24 cellular contexts compared by ENCODE assay signal in the genomic region with DNA sequence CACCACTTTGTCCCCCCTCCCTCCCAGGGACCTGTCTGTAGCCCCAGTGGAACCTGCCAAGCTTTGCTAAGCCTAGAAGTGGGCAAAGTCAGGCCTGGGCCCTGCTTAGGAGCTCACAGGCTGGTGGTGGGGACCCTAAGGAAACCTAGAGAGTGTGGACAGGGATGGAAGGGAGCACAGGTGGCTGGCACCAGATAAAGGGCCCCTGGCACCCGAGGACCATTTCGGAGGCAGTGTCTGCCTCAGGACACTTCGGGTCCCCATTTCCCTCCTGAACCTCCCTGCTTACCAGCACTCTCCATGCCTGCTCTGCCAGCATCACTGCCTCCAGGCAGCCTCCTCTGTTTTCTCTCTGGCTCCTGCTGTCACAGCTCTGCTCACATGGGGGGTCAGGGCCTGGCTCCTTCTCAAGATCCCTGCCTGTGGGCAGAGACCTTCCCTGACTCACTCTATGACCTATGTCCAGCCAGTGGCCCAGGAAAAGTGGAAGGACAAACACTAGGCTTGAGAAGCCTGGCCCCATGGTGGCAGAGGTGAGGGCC. TPM values are rescaled to one million over a fixed set of nuclear protein-coding genes. Genes with fewer than 3 reads are reported as not detected.
DNase-seq lines count a peak whose midpoint lies in the region; ATAC-seq and TF ChIP-seq lines count a peak whose summit lies in the region.
"Had no signal": no experiment of that assay in that cellular context is flagged by ENCODE, and none has a peak within 500 bp of the region (broad histone marks: within the 10 kb centered on the region; RNA-seq: fewer than 3 reads in every experiment).

No MANE protein-coding gene starts in this region.

- intact Hi-C loops in left ventricle myocardium inferior (cut with micrococcal nuclease), result loop anchor here (2.0 kb wide), 1 partner anchor 36 kb away; no protein-coding TSS in a partner anchor
- intact Hi-C loops in cardiac septum (cut with DNase I), result no loop called here
- intact Hi-C loops in A673 (cut with micrococcal nuclease; ENCODE audit: unreplicated experiment), result no loop called here

- POLR2A ChIA-PET in A673 (lab: Charles Lee; ENCODE audit: low non-redundant PET), result no interaction called here

- H3K27ac Mint-ChIP-seq in type B pancreatic cell, result peak overlapping the region; percentile 80
- H3K27ac Mint-ChIP-seq: activated B cell treated with CpG ODN at 0.5 μM for 24 hours; activated naive CD8-positive, alpha-beta T cell; activated T-helper 1 cell treated with anti-CD3 and anti-CD28 coated beads, Interleukin-12 subunit alpha, Interleukin-12 subunit beta, Interleukin-2, Interleukin-4 antibody, amounts not matched to agents 30 ng/mL and 10 ng/mL and 1 ng/mL, durations not matched to agents 14 hours and 24 hours and 36 hours; stimulated activated memory B cell treated with anti-CD40 and anti-IgM and Interleukin-4, amounts not matched to agents 10 μg/mL and 1 μg/mL and 100 μg/mL, for 72 hours had no signal

- H3K27me3 ChIP-seq in left ventricle myocardium inferior (ENCODE audit: low read depth) (no peaks in the 10 kb centered on the region), duodenal mucosa (ENCODE audit: control insufficient read depth in 1 of 2, insufficient read depth in 2 of 2, low read length in 2 of 2) (no peaks in the 10 kb centered on the region), muscle layer of duodenum (ENCODE audit: low read depth, low read length) (no peaks in the 10 kb centered on the region), A673 (replicated peaks; ENCODE audit: insufficient read depth, low read depth, low read length, poor library complexity) (no peaks in the 10 kb centered on the region)
- H3K27me3 ChIP-seq: ascending aorta; BLaER1 treated with 17β-estradiol and CSF1 and Interleukin-3, amounts not matched to agents 10 nM and 100 nM; dorsolateral prefrontal cortex had no signal

- no peaks in the 10 kb centered on the region for H3K9me3 ChIP-seq in left ventricle myocardium inferior (replicated peaks)
- H3K9me3 ChIP-seq in duodenal mucosa (ENCODE audit: control insufficient read depth in 1 of 2, low read length in 2 of 2), result no peaks in the 10 kb centered on the region
- H3K9me3 ChIP-seq in muscle layer of duodenum (ENCODE audit: control insufficient read depth in 1 of 2, low read length in 2 of 2), result no peaks in the 10 kb centered on the region
- no peaks in the 10 kb centered on the region for H3K9me3 ChIP-seq in A673 (ENCODE audit: low read depth, low read length, poor library complexity, severe bottlenecking)
- H3K9me3 ChIP-seq: ascending aorta; BLaER1 treated with 17β-estradiol and CSF1 and Interleukin-3, amounts not matched to agents 10 nM and 100 nM had no signal

- no peak for TF ChIP-seq CTCF in left ventricle myocardium inferior (IDR thresholded peaks at IDR 0.05; ENCODE audit: borderline replicate concordance)
- no peak for TF ChIP-seq CTCF in type B pancreatic cell (conservative IDR thresholded peaks at IDR 0.05)
- TF ChIP-seq CTCF in A673 (conservative IDR thresholded peaks at IDR 0.05; ENCODE audit: low read depth, low read length), result no peak

- H3K27ac ChIP-seq in left ventricle myocardium inferior (replicated peaks) (no peak overlapping the region), duodenal mucosa (ENCODE audit: low read depth, low read length) (peak overlapping the region; percentile 50), muscle layer of duodenum (ENCODE audit: low read length) (peak overlapping the region; percentile 84), A673 (ENCODE audit: low read depth, low read length, poor library complexity, severe bottlenecking) (no peak overlapping the region)
- H3K27ac ChIP-seq: ascending aorta; BLaER1 treated with 17β-estradiol and CSF1 and Interleukin-3, amounts not matched to agents 10 nM and 100 nM; dorsolateral prefrontal cortex; SK-N-MC had no signal

- no peaks in the 10 kb centered on the region for H3K9me3 Mint-ChIP-seq in type B pancreatic cell
- H3K9me3 Mint-ChIP-seq: activated B cell treated with CpG ODN at 0.5 μM for 24 hours; activated T-helper 1 cell treated with anti-CD3 and anti-CD28 coated beads, Interleukin-12 subunit alpha, Interleukin-12 subunit beta, Interleukin-2, Interleukin-4 antibody, amounts not matched to agents 30 ng/mL and 10 ng/mL and 1 ng/mL, durations not matched to agents 14 hours and 24 hours and 36 hours; stimulated activated memory B cell treated with anti-CD40 and anti-IgM and Interleukin-4, amounts not matched to agents 10 μg/mL and 1 μg/mL and 100 μg/mL, for 72 hours had no signal

- CTCF ChIA-PET in A673 (lab: Charles Lee), result no interaction called here

- BruUV-seq in A673 (replicated peaks; lab: Mats Ljungman, UMichigan), result no TSS peak

- no peak for ATAC-seq in HG03039 (IDR thresholded peaks at IDR 0.05; ENCODE audit: unreplicated experiment)
- ATAC-seq: stimulated activated memory B cell treated with anti-CD40 and anti-IgM and Interleukin-4, amounts not matched to agents 10 μg/mL and 1 μg/mL and 100 μg/mL, for 72 hours had no signal

- H3K36me3 Mint-ChIP-seq in type B pancreatic cell, result no peaks in the 10 kb centered on the region
- H3K36me3 Mint-ChIP-seq: activated naive CD8-positive, alpha-beta T cell; stimulated activated memory B cell treated with anti-CD40 and anti-IgM and Interleukin-4, amounts not matched to agents 10 μg/mL and 1 μg/mL and 100 μg/mL, for 72 hours had no signal

- H3K4me3 ChIP-seq in left ventricle myocardium inferior (no peak overlapping the region), duodenal mucosa (ENCODE audit: low read depth in 1 of 2, low read length in 2 of 2) (no peak overlapping the region), muscle layer of duodenum (ENCODE audit: low read depth in 1 of 2, low read length in 2 of 2) (no peak overlapping the region), A673 (ENCODE audit: low read depth, low read length, poor library complexity, severe bottlenecking) (no peak overlapping the region)
- H3K4me3 ChIP-seq: ascending aorta; BLaER1 treated with 17β-estradiol and CSF1 and Interleukin-3, amounts not matched to agents 10 nM and 100 nM; dorsolateral prefrontal cortex; SK-N-MC had no signal

- H3K4me1 ChIP-seq in left ventricle myocardium inferior, result peaks cover 6% of the 10 kb centered on the region
- peaks cover 66 to 77% of the 10 kb centered on the region in 2 donors for H3K4me1 ChIP-seq in duodenal mucosa (ENCODE audit: control insufficient read depth in 1 of 2, insufficient read depth in 2 of 2, low read length in 2 of 2)
- H3K4me1 ChIP-seq in muscle layer of duodenum (ENCODE audit: control insufficient read depth in 1 of 2, insufficient read depth in 2 of 2, low read length in 2 of 2), result peaks cover 0 to 16% of the 10 kb centered on the region in 2 donors
- H3K4me1 ChIP-seq in A673 (ENCODE audit: insufficient read depth, low read length, poor library complexity, severe bottlenecking), result no peaks in the 10 kb centered on the region
- H3K4me1 ChIP-seq: ascending aorta had no signal

- peak overlapping the region; percentile 35 to 50 for H3K9ac ChIP-seq in duodenal mucosa (ENCODE audit: low read depth in 1 of 2, low read length in 2 of 2)
- H3K9ac ChIP-seq: BLaER1 treated with 17β-estradiol and CSF1 and Interleukin-3, amounts not matched to agents 10 nM and 100 nM had no signal

- DNase-seq in left ventricle myocardium inferior (peak; percentile 3), cardiac septum (ENCODE audit: low spot score) (no peak), type B pancreatic cell (ENCODE audit: extremely low spot score, unreplicated experiment) (no peak), NCI-H82 treated with DMSO at 0.1 percent for 48 hours (lab: John Stamatoyannopoulos, UW; ENCODE audit: unreplicated experiment) (no peak), A673 (ENCODE audit: low spot score) (no peak)
- DNase-seq: activated B cell treated with CpG ODN at 0.5 μM for 24 hours; central memory CD4-positive, alpha-beta T cell; HCEC 1CT; NCI-H1092; NCI-H187 treated with DMSO at 0.1 percent for 48 hours had no signal

- H3K4me1 Mint-ChIP-seq in type B pancreatic cell (ENCODE audit: unreplicated experiment), result peaks cover 5% of the 10 kb centered on the region
- H3K4me1 Mint-ChIP-seq: activated B cell treated with CpG ODN at 0.5 μM for 24 hours had no signal

- no peaks in the 10 kb centered on the region for H3K27me3 Mint-ChIP-seq in type B pancreatic cell
- H3K27me3 Mint-ChIP-seq: activated B cell treated with CpG ODN at 0.5 μM for 24 hours; activated naive CD8-positive, alpha-beta T cell; stimulated activated memory B cell treated with anti-CD40 and anti-IgM and Interleukin-4, amounts not matched to agents 10 μg/mL and 1 μg/mL and 100 μg/mL, for 72 hours had no signal

- H3K4me3 Mint-ChIP-seq in type B pancreatic cell, result peak overlapping the region; percentile 52
- H3K4me3 Mint-ChIP-seq: activated B cell treated with CpG ODN at 0.5 μM for 24 hours; activated naive CD8-positive, alpha-beta T cell; activated T-helper 1 cell treated with anti-CD3 and anti-CD28 coated beads, Interleukin-12 subunit alpha, Interleukin-12 subunit beta, Interleukin-2, Interleukin-4 antibody, amounts not matched to agents 30 ng/mL and 10 ng/mL and 1 ng/mL, durations not matched to agents 14 hours and 24 hours and 36 hours; stimulated activated memory B cell treated with anti-CD40 and anti-IgM and Interleukin-4, amounts not matched to agents 10 μg/mL and 1 μg/mL and 100 μg/mL, for 72 hours had no signal

- H3K36me3 ChIP-seq in left ventricle myocardium inferior (no peaks in the 10 kb centered on the region), duodenal mucosa (ENCODE audit: control insufficient read depth in 1 of 2, insufficient read depth in 2 of 2, low read length in 2 of 2) (peaks cover 4 to 39% of the 10 kb centered on the region in 2 donors), muscle layer of duodenum (ENCODE audit: control insufficient read depth in 1 of 2, insufficient read depth in 2 of 2, low read length in 2 of 2) (no peaks in the 10 kb centered on the region), A673 (ENCODE audit: insufficient read depth, low read length, poor library complexity, severe bottlenecking) (no peaks in the 10 kb centered on the region)
- H3K36me3 ChIP-seq: ascending aorta had no signal

RNA-seq across cellular contexts. Expression of gene OMP, which starts 13.6 kb away (rescaled TPM):
- total RNA-seq in left ventricle myocardium inferior (not detected), cardiac septum (not detected), type B pancreatic cell (ENCODE audit: low replicate concordance) (0.86 and 0.94 TPM in 2 replicates), A673 (2021) (not detected in 2 replicates)
- total RNA-seq: activated B cell treated with CpG ODN at 0.5 μM for 24 hours; activated T-helper 1 cell treated with anti-CD3 and anti-CD28 coated beads, Interleukin-12 subunit alpha, Interleukin-12 subunit beta, Interleukin-2, Interleukin-4 antibody, amounts not matched to agents 30 ng/mL and 10 ng/mL and 1 ng/mL, durations not matched to agents 14 hours and 24 hours and 36 hours; ascending aorta; RPMI7951; T-helper 2 cell treated with Interferon-gamma antibody and Interleukin-4, amounts not matched to agents 100 ng/mL and 5 ng/mL, for 36 hours; temporal lobe had no signal

RNA-seq across cellular contexts. Expression of gene CAPN5, which starts 22.3 kb away (rescaled TPM):
- total RNA-seq in left ventricle myocardium inferior (2.3 TPM), cardiac septum (4.0 TPM), type B pancreatic cell (ENCODE audit: low replicate concordance) (17.9 and 18.8 TPM in 2 replicates), A673 (2021) (4.3 and 7.0 TPM in 2 replicates)

RNA-seq across cellular contexts. Expression of gene MYO7A, which starts 39.0 kb away (rescaled TPM):
- total RNA-seq in left ventricle myocardium inferior (3.2 TPM), cardiac septum (3.0 TPM), type B pancreatic cell (ENCODE audit: low replicate concordance) (2.8 and 5.3 TPM in 2 replicates), A673 (2021) (not detected in 2 replicates)

RNA-seq across cellular contexts. Expression of gene B3GNT6, which starts 54.9 kb away (rescaled TPM):
- not detected for total RNA-seq in left ventricle myocardium inferior
- total RNA-seq in cardiac septum, result not detected
- 0.29 and 0.39 TPM in 2 replicates for total RNA-seq in type B pancreatic cell (ENCODE audit: low replicate concordance)
- total RNA-seq in A673 (2021), result not detected in 2 replicates
- total RNA-seq: activated B cell treated with CpG ODN at 0.5 μM for 24 hours; activated T-helper 1 cell treated with anti-CD3 and anti-CD28 coated beads, Interleukin-12 subunit alpha, Interleukin-12 subunit beta, Interleukin-2, Interleukin-4 antibody, amounts not matched to agents 30 ng/mL and 10 ng/mL and 1 ng/mL, durations not matched to agents 14 hours and 24 hours and 36 hours; ascending aorta; RPMI7951; skeletal muscle tissue; T-helper 2 cell treated with Interferon-gamma antibody and Interleukin-4, amounts not matched to agents 100 ng/mL and 5 ng/mL, for 36 hours had no signal

Comparison
In these comparisons a context has a peak if more than half of its experiments do, and no peak if none do; other contexts are left out.
1. H3K27ac ChIP-seq: peak in duodenal mucosa (single experiment) and muscle layer of duodenum (single experiment); none in left ventricle myocardium inferior (single experiment) and A673 (single experiment).